8 cellular contexts compared by ENCODE assay signal in the genomic region with DNA sequence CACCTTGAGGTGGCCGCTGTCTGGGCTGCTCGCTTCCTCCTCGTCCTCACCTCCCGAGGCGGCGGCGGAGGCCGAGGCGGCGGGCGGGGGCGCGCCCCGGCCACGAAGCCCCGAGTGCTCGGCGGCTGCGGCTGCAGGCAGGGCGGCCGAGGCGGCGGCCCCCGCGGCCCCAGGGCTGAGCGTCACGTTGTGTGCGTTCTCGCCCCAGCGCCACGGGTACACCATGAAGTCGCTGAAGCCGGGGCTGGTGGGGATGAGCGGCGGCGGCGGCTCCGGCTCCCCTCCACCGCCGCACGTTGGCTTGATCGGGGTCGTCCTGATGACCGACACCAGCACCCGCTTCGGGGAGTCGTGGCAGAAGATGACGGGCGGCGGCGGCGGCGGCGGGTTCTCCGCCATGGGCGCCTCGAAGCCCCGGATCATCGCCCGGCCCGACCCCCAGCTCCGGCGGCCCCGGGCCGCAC. TPM values are rescaled to one million over a fixed set of nuclear protein-coding genes. Genes with fewer than 3 reads are reported as not detected.
DNase-seq lines count a peak whose midpoint lies in the region; ATAC-seq, FAIRE-seq and TF ChIP-seq lines count a peak whose summit lies in the region.

No MANE protein-coding gene starts in this region.

- peaks cover 0 to 19% (median 18%) of the 10 kb centered on the region in 3 donors for H3K4me1 ChIP-seq in pancreas

- TF ChIP-seq CTCF in AG10803 (conservative IDR thresholded peaks at IDR 0.05; ENCODE audit: low read length) = no peak
- no peak for TF ChIP-seq CTCF in fibroblast of pulmonary artery (IDR thresholded peaks at IDR 0.05; ENCODE audit: low read length, missing control alignments)
- TF ChIP-seq CTCF in pancreas (IDR thresholded peaks at IDR 0.05) = no peak

- no peaks in the 10 kb centered on the region for H3K27me3 ChIP-seq in pancreas

- FAIRE-seq in pancreas (lab: Jason Lieb, UNC) = no peak

- H3K4me3 Mint-ChIP-seq in activated CD4-positive, alpha-beta T cell treated with anti-CD3 and anti-CD28 coated beads, Interleukin-2, amount 10 ng/mL, durations not matched to agents 7 days and 5 days = peak overlapping the region; percentile 87

- no peaks in the 10 kb centered on the region for H3K9me3 ChIP-seq in pancreas

- DNase-seq in AG10803 (ENCODE audit: low read depth) = no peak
- DNase-seq in activated CD4-positive, alpha-beta T cell treated with anti-CD3 and anti-CD28 coated beads, Interleukin-2, amount 10 ng/mL, durations not matched to agents 7 days and 5 days = peak; percentile 25
- no peak for DNase-seq in fibroblast of pulmonary artery (ENCODE audit: low read depth)
- peak in 1 of 6 donors; percentile 18 for DNase-seq in pancreas
- no peak for DNase-seq in DMS79 treated with DMSO at 0.1 percent for 48 hours (lab: John Stamatoyannopoulos, UW)
- no peak for DNase-seq in NCI-H2171 treated with DMSO at 0.1 percent for 48 hours (lab: John Stamatoyannopoulos, UW)
- no peak for DNase-seq in NCI-H510A (lab: John Stamatoyannopoulos, UW)

- H3K36me3 Mint-ChIP-seq in activated CD4-positive, alpha-beta T cell treated with anti-CD3 and anti-CD28 coated beads, Interleukin-2, amount 10 ng/mL, durations not matched to agents 7 days and 5 days (ENCODE audit: low read depth) = peaks cover 13% of the 10 kb centered on the region

- H3K27ac ChIP-seq in pancreas = peak overlapping the region; percentile 93 to 97 (median 97)

- peak overlapping the region; percentile 94 for H3K27ac Mint-ChIP-seq in activated CD4-positive, alpha-beta T cell treated with anti-CD3 and anti-CD28 coated beads, Interleukin-2, amount 10 ng/mL, durations not matched to agents 7 days and 5 days

- peak; percentile 0 for ATAC-seq in HG02571 (IDR thresholded peaks at IDR 0.05; ENCODE audit: unreplicated experiment)
- peak in 2 of 4 donors; percentile 0 to 2 for ATAC-seq in pancreas

- POLR2A ChIA-PET in activated CD4-positive, alpha-beta T cell treated with anti-CD3 and anti-CD28 coated beads, Interleukin-2, amount 10 ng/mL, durations not matched to agents 7 days and 5 days (lab: Charles Lee) = no interaction called here

- H3K4me3 ChIP-seq in AG10803 (ENCODE audit: low read length) (peak overlapping the region; percentile 93), fibroblast of pulmonary artery (replicated peaks; ENCODE audit: low read depth, low read length) (peak overlapping the region; percentile 80), pancreas (peak overlapping the region; percentile 65 to 81 (median 76))

- 0% methylated on average over 24 to 65 of the region's 65 CpGs for WGBS in pancreas, 2 donors

- CTCF ChIA-PET in activated CD4-positive, alpha-beta T cell treated with anti-CD3 and anti-CD28 coated beads, Interleukin-2, amount 10 ng/mL, durations not matched to agents 7 days and 5 days (lab: Charles Lee) = no interaction called here

- H3K27me3 Mint-ChIP-seq in activated CD4-positive, alpha-beta T cell treated with anti-CD3 and anti-CD28 coated beads, Interleukin-2, amount 10 ng/mL, durations not matched to agents 7 days and 5 days = no peaks in the 10 kb centered on the region

- peaks cover 43% of the 10 kb centered on the region for H3K4me1 Mint-ChIP-seq in activated CD4-positive, alpha-beta T cell treated with anti-CD3 and anti-CD28 coated beads, Interleukin-2, amount 10 ng/mL, durations not matched to agents 7 days and 5 days

- no peaks in the 10 kb centered on the region for H3K36me3 ChIP-seq in pancreas

- intact Hi-C loops in pancreas (cut with DNase I) = no loop called here

- H3K9me3 Mint-ChIP-seq in activated CD4-positive, alpha-beta T cell treated with anti-CD3 and anti-CD28 coated beads, Interleukin-2, amount 10 ng/mL, durations not matched to agents 7 days and 5 days = no peaks in the 10 kb centered on the region

RNA-seq across cellular contexts. Expression of a gene that starts 0.5 kb away (rescaled TPM):
- total RNA-seq in activated CD4-positive, alpha-beta T cell treated with anti-CD3 and anti-CD28 coated beads, Interleukin-2, amount 10 ng/mL, durations not matched to agents 7 days and 5 days = 10 to 100 TPM; 32.3 to 32.5 TPM
- 1 to 10 TPM in 2 of 6 donors, under 1 TPM in 4; 0.37 to 1.2 (median 0.86) TPM for total RNA-seq in pancreas
- under 1 TPM; 0.23 to 0.45 TPM for polyA plus RNA-seq in pancreas

RNA-seq across cellular contexts. Expression of a gene that starts 32.3 kb away (rescaled TPM):
- total RNA-seq in activated CD4-positive, alpha-beta T cell treated with anti-CD3 and anti-CD28 coated beads, Interleukin-2, amount 10 ng/mL, durations not matched to agents 7 days and 5 days = 1 to 10 TPM; 5.0 to 6.1 TPM
- 1 to 10 TPM; 2.8 to 5.1 (median 3.2) TPM for total RNA-seq in pancreas
- 10 to 100 TPM in 1 of 2 donors, 1 to 10 TPM in 1; 7.1 to 13.0 TPM for polyA plus RNA-seq in pancreas

RNA-seq across cellular contexts. Expression of a gene that starts 34.1 kb away (rescaled TPM):
- 10 to 100 TPM in 1 of 2 experiments, 1 to 10 TPM in 1; 8.5 to 11.0 TPM for total RNA-seq in activated CD4-positive, alpha-beta T cell treated with anti-CD3 and anti-CD28 coated beads, Interleukin-2, amount 10 ng/mL, durations not matched to agents 7 days and 5 days
- 10 to 100 TPM; 19.7 to 27.5 (median 22.8) TPM for total RNA-seq in pancreas
- 10 to 100 TPM; 13.9 to 21.3 TPM for polyA plus RNA-seq in pancreas

Comparison
In these comparisons a context has a peak if more than half of its experiments do, and no peak if none do; other contexts are left out.
1. RNA of a gene that starts 0.5 kb away (total RNA-seq): 32.3 to 32.5 TPM in activated CD4-positive, alpha-beta T cell treated with anti-CD3 and anti-CD28 coated beads, Interleukin-2, amount 10 ng/mL, durations not matched to agents 7 days and 5 days; 0.37 to 1.2 TPM in pancreas; every median in the first group is over 10 times any median in the second.
2. Peak in every context shown above with its lines, with median percentiles within 50 percentile points of each other: H3K4me3 ChIP-seq.